ENCODE assay signal across 8 cellular contexts in the genomic region with DNA sequence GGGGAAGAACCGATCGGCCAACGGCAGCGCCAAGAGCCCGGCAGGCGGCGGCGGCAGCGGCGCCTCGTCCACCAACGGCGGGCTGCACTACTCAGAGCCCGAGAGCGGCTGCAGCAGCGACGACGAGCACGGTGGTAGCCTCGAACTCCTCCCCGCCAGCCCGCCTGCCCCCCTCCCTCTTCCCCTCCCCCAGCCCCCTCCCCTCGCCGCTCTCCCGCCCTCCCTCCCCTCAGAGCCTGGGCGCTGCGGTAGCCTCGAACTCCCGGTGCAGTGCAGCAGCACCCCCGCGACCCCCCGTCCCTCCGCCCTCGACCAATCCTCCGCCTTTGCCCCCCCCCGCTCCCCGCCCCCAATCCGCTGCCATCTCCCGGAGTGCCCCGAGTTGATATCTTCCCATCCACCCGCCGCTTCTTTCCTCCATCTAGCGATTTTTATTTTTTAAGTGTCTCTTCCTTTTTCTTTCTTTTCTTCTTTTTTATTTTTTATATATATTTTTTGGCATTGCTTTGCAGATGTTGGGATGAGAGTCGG. TPM values are rescaled to one million over a fixed set of nuclear protein-coding genes. Genes with fewer than 3 reads are reported as not detected.
DNase-seq lines count a peak whose midpoint lies in the region; ATAC-seq, FAIRE-seq and TF ChIP-seq lines count a peak whose summit lies in the region.

No MANE protein-coding gene starts in this region.

- no peaks in the 10 kb centered on the region for H3K9me3 Mint-ChIP-seq in WTC11

- peak overlapping the region; percentile 75 to 95 (median 90) for H3K4me2 ChIP-seq in BLaER1 treated with 17β-estradiol and CSF1 and Interleukin-3, amounts not matched to agents 10 nM and 100 nM
- peak overlapping the region; percentile 76 for H3K4me2 ChIP-seq in endothelial cell of umbilical vein (ENCODE audit: insufficient read depth, low read length)

- intact Hi-C loops in endothelial cell of umbilical vein (cut with micrococcal nuclease) = loop anchor here (1.0 to 2.0 kb wide), 8 partner anchors 123 to 1023 kb away; partner anchors contain the start of genes KCNH1 and SLC30A1

- H4K20me1 ChIP-seq in BLaER1 treated with 17β-estradiol and CSF1 and Interleukin-3, amounts not matched to agents 10 nM and 100 nM = peaks cover 0 to 20% (median 0%) of the 10 kb centered on the region in 11 experiments; a peak in 6 of 22 replicates
- H4K20me1 ChIP-seq in endothelial cell of umbilical vein (replicated peaks; ENCODE audit: control insufficient read depth, extremely low read depth, insufficient read depth, low read length) = no peaks in the 10 kb centered on the region

- peak overlapping the region; percentile 97 for H2AFZ ChIP-seq in endothelial cell of umbilical vein (ENCODE audit: low read depth, low read length)

- POLR2A ChIA-PET in WTC11 (lab: Charles Lee) (interaction anchor here (1.3 kb wide), 1 partner anchor 320 kb away, joined by 5 read pairs; the partner anchor contains the start of gene SLC30A1), endothelial cell of umbilical vein (lab: Charles Lee) (interaction anchor here (0.7 kb wide), 1 partner anchor 68 kb away, joined by 6 read pairs; no protein-coding TSS in a partner anchor)

- H3K9me3 ChIP-seq in BLaER1 treated with 17β-estradiol and CSF1 and Interleukin-3, amounts not matched to agents 10 nM and 100 nM (replicated peaks in 1 of 11) = no peaks in the 10 kb centered on the region
- H3K9me3 ChIP-seq in endothelial cell of umbilical vein (replicated peaks; ENCODE audit: control insufficient read depth, insufficient read depth, low read length) = no peaks in the 10 kb centered on the region
- H3K9me3 ChIP-seq in subcutaneous abdominal adipose tissue (ENCODE audit: control insufficient read depth in 5 of 5, low read length in 5 of 5) = no peaks in the 10 kb centered on the region

- no peak for TF ChIP-seq CTCF in LNCaP clone FGC (IDR thresholded peaks at IDR 0.05; ENCODE audit: control insufficient read depth, extremely low read depth, insufficient read depth)
- no peak for TF ChIP-seq CTCF in WTC11 (IDR thresholded peaks at IDR 0.05)
- no peak for TF ChIP-seq CTCF in endothelial cell of umbilical vein (IDR thresholded peaks at IDR 0.05; ENCODE audit: extremely low read depth in 1 of 2, insufficient read depth in 1 of 2, low read depth in 1 of 2, low read length in 2 of 2)

- peaks cover 21 to 25% (median 23%) of the 10 kb centered on the region in 10 experiments for H3K4me1 ChIP-seq in BLaER1 treated with 17β-estradiol and CSF1 and Interleukin-3, amounts not matched to agents 10 nM and 100 nM
- H3K4me1 ChIP-seq in endothelial cell of umbilical vein (ENCODE audit: control insufficient read depth, extremely low read depth, insufficient read depth, low read length) (peaks cover 13% of the 10 kb centered on the region), subcutaneous abdominal adipose tissue (ENCODE audit: control insufficient read depth in 5 of 5, insufficient read depth in 5 of 5, low read length in 5 of 5) (peaks cover 0 to 27% (median 24%) of the 10 kb centered on the region in 5 donors)

- FAIRE-seq in endothelial cell of umbilical vein (lab: Jason Lieb, UNC) = peak; percentile 21

- peaks cover 19% of the 10 kb centered on the region for H3K36me3 Mint-ChIP-seq in WTC11

- no peak for TF ChIP-seq POLR2A in endothelial cell of umbilical vein (IDR thresholded peaks at IDR 0.05; ENCODE audit: low read depth, low read length)

- peak overlapping the region; percentile 75 to 95 (median 84) for H3K4me3 ChIP-seq in BLaER1 treated with 17β-estradiol and CSF1 and Interleukin-3, amounts not matched to agents 10 nM and 100 nM
- peak overlapping the region; percentile 90 for H3K4me3 ChIP-seq in LNCaP clone FGC (ENCODE audit: low read depth, low read length)
- peak overlapping the region; percentile 84 to 95 (median 86) for H3K4me3 ChIP-seq in endothelial cell of umbilical vein (replicated peaks in 1 of 3; ENCODE audit: insufficient read depth in 1 of 3, low read depth in 1 of 3, low read length in 3 of 3)
- H3K4me3 ChIP-seq in subcutaneous abdominal adipose tissue (ENCODE audit: low read depth in 1 of 5, low read length in 5 of 5) = peak overlapping the region; percentile 69 to 93 (median 82)

- H3K9ac ChIP-seq in BLaER1 treated with 17β-estradiol and CSF1 and Interleukin-3, amounts not matched to agents 10 nM and 100 nM = peak overlapping the region; percentile 91 to 100 (median 95)
- H3K9ac ChIP-seq in endothelial cell of umbilical vein (replicated peaks; ENCODE audit: extremely low read depth, insufficient read depth, low read length) (peak overlapping the region; percentile 91), subcutaneous abdominal adipose tissue (ENCODE audit: low read length in 5 of 5) (peak overlapping the region in 4 of 5 donors; percentile 65 to 85 (median 73))

- dilution Hi-C loops in endothelial cell of umbilical vein (cut with MboI; ENCODE audit: extremely low pct_ligation_motif_present, low sequenced_read_pairs) = no loop called here

- no peaks in the 10 kb centered on the region for H3K9me1 ChIP-seq in endothelial cell of umbilical vein (replicated peaks; ENCODE audit: control insufficient read depth, extremely low read depth, insufficient read depth, low read length)

- H3K36me3 ChIP-seq in BLaER1 treated with 17β-estradiol and CSF1 and Interleukin-3, amounts not matched to agents 10 nM and 100 nM = peaks cover 8 to 22% (median 20%) of the 10 kb centered on the region in 11 experiments; a peak in 18 of 22 replicates
- no peaks in the 10 kb centered on the region for H3K36me3 ChIP-seq in endothelial cell of umbilical vein (ENCODE audit: control insufficient read depth in 2 of 2, extremely low read depth in 1 of 2, insufficient read depth in 2 of 2, low read length in 2 of 2)
- no peaks in the 10 kb centered on the region for H3K36me3 ChIP-seq in subcutaneous abdominal adipose tissue (ENCODE audit: control insufficient read depth in 5 of 5, insufficient read depth in 5 of 5, low read length in 5 of 5)

- no TSS peak for BruUV-seq in endothelial cell of umbilical vein (replicated peaks; lab: Mats Ljungman, UMichigan)

- peaks cover 11% of the 10 kb centered on the region for H3K79me2 ChIP-seq in endothelial cell of umbilical vein (ENCODE audit: control insufficient read depth, insufficient read depth, low read length)

- peak overlapping the region; percentile 76 for H3K4me3 Mint-ChIP-seq in WTC11

- DNase-seq in LNCaP clone FGC (ENCODE audit: low read depth) = no peak
- DNase-seq in WTC11 (ENCODE audit: low spot score) = no peak
- DNase-seq in endothelial cell of umbilical vein (ENCODE audit: low read depth, low spot score) = no peak
- peak; percentile 43 for DNase-seq in mucosa of gallbladder (ENCODE audit: low spot score)

- peaks cover 28% of the 10 kb centered on the region for H3K4me1 Mint-ChIP-seq in WTC11

- H3K27me3 ChIP-seq in BLaER1 treated with 17β-estradiol and CSF1 and Interleukin-3, amounts not matched to agents 10 nM and 100 nM = no peaks in the 10 kb centered on the region
- H3K27me3 ChIP-seq in endothelial cell of umbilical vein (ENCODE audit: control insufficient read depth in 2 of 2, insufficient read depth in 2 of 2, low read length in 2 of 2) (no peaks in the 10 kb centered on the region), subcutaneous abdominal adipose tissue (ENCODE audit: control insufficient read depth in 5 of 5, insufficient read depth in 4 of 5, low read length in 5 of 5) (no peaks in the 10 kb centered on the region)

- no peaks in the 10 kb centered on the region for H3K27me3 Mint-ChIP-seq in WTC11 (ENCODE audit: low read depth)

- H3K27ac ChIP-seq in BLaER1 treated with 17β-estradiol and CSF1 and Interleukin-3, amounts not matched to agents 10 nM and 100 nM = peak overlapping the region; percentile 93 to 100 (median 97)
- H3K27ac ChIP-seq in endothelial cell of umbilical vein (ENCODE audit: insufficient read depth, low read depth, low read length) (peak overlapping the region; percentile 85), subcutaneous abdominal adipose tissue (ENCODE audit: low read depth, low read length) (peak overlapping the region; percentile 91)

- ATAC-seq in GM18909 (IDR thresholded peaks at IDR 0.05; ENCODE audit: poor library complexity, unreplicated experiment) (peak; percentile 6), WTC11 (peak; percentile 9), GM21529 (IDR thresholded peaks at IDR 0.05; ENCODE audit: unreplicated experiment) (no peak)

- no peak overlapping the region for H3K27ac Mint-ChIP-seq in WTC11

- CTCF ChIA-PET in WTC11 (lab: Charles Lee) (interaction anchor here (1.4 kb wide), 1 partner anchor 64 kb away, joined by 3 read pairs; no protein-coding TSS in a partner anchor), endothelial cell of umbilical vein (lab: Charles Lee) (interaction anchor here (1.3 to 2.1 kb wide), 2 partner anchors 64 to 127 kb away, joined by 3 to 8 read pairs; partner anchors contain the start of gene KCNH1)

TF ChIP-seq in WTC11, 78 proteins besides CTCF, POLR2A, EP300 and RAD21 (continues in another document):
- no peak for TF ChIP-seq SMAD3 (CRISPR knock-in tag; IDR thresholded peaks at IDR 0.05; ENCODE audit: borderline replicate concordance)
- TF ChIP-seq ZNF396 (CRISPR knock-in tag; IDR thresholded peaks at IDR 0.05; ENCODE audit: borderline replicate concordance) = no peak
- TF ChIP-seq PRRX2 (CRISPR knock-in tag; IDR thresholded peaks at IDR 0.05) = 0 out of 2 replicates have a peak, but pooled peaks have one; percentile 28

TF ChIP-seq in endothelial cell of umbilical vein, 7 proteins besides CTCF, POLR2A, EP300 and RAD21 (continues in another document):
- TF ChIP-seq EZH2 (IDR thresholded peaks at IDR 0.05; ENCODE audit: borderline replicate concordance, low read depth, low read length, severe bottlenecking) = no peak
- TF ChIP-seq GATA2 (IDR thresholded peaks at IDR 0.05; ENCODE audit: insufficient read depth, insufficient read length, low read depth, low read length) = no peak
- no peak for TF ChIP-seq MYC (IDR thresholded peaks at IDR 0.05; ENCODE audit: low read depth, low read length)
- TF ChIP-seq FOS (IDR thresholded peaks at IDR 0.05; ENCODE audit: borderline replicate concordance, insufficient read depth, low read length) = no peak
- TF ChIP-seq MAX (IDR thresholded peaks at IDR 0.05; ENCODE audit: insufficient read depth, insufficient read length) = no peak

RNA-seq across cellular contexts. Expression of gene RCOR3, which starts 0.5 kb away (rescaled TPM):
- total RNA-seq in WTC11 (2021) (28.3 to 35.9 TPM (median 30.6 TPM) in 3 replicates), endothelial cell of umbilical vein (34.0 and 35.7 TPM in 2 replicates), mucosa of gallbladder (42.1 TPM)
- 24.2 and 26.4 TPM in 2 replicates for polyA plus RNA-seq in endothelial cell of umbilical vein
- polyA plus RNA-seq in endothelial cell of umbilical vein (2011; cell fraction: cytosol; rRNA removed) = 14.7 and 16.9 TPM in 2 replicates
- 75.0 and 96.9 TPM in 2 replicates for polyA plus RNA-seq in endothelial cell of umbilical vein (2011; cell fraction: nucleus; rRNA removed)
- polyA plus RNA-seq in endothelial cell of umbilical vein (2012) = 21.8 and 23.7 TPM in 2 replicates
- 38.4 and 51.0 TPM in 2 replicates for polyA minus RNA-seq in endothelial cell of umbilical vein
- polyA minus RNA-seq in endothelial cell of umbilical vein (2011; cell fraction: cytosol; rRNA and poly(A)+ RNA removed) = 20.3 TPM
- 103 and 137 TPM in 2 replicates for polyA minus RNA-seq in endothelial cell of umbilical vein (2011; cell fraction: nucleus; rRNA and poly(A)+ RNA removed)
